In the genomic region with DNA sequence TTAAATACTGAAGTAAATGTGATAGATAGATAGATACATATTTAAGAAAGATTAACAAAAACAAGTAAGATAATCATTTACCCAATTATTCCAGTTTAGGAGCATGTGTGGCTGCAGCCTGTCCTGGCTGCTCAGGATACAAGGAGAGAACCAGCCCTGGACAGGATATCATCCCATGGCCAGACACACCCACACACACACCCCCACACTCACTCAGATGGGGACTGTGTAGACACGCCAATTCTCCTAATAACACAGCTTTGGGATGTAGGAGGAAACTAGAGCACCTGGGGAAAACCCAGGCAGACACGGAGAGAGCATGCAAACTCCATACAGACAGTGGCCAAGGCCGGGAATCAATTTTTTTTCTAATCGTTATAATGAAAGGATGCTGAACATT, we compare ENCODE assay signal across 30 cellular contexts.
"Had no signal": no experiment of that assay in that cellular context is flagged by ENCODE, and none has a peak within 500 bp of the region (broad histone marks: within the 10 kb centered on the region; RNA-seq: fewer than 3 reads in every experiment).

No MANE protein-coding gene starts in this region.

- H3K4me1 ChIP-seq: prostate gland had no signal

- H3K27ac Mint-ChIP-seq: stimulated activated naive B cell treated with anti-CD40 and anti-IgM and Interleukin-4, amounts not matched to agents 10 μg/mL and 1 μg/mL and 100 μg/mL, for 72 hours had no signal

- H2AFZ ChIP-seq: hepatocyte had no signal

- H3K27me3 Mint-ChIP-seq: naive thymus-derived CD8-positive, alpha-beta T cell; stimulated activated naive B cell treated with anti-CD40 and anti-IgM and Interleukin-4, amounts not matched to agents 10 μg/mL and 1 μg/mL and 100 μg/mL, for 72 hours had no signal

- H3K4me3 Mint-ChIP-seq: naive thymus-derived CD8-positive, alpha-beta T cell; stimulated activated naive B cell treated with anti-CD40 and anti-IgM and Interleukin-4, amounts not matched to agents 10 μg/mL and 1 μg/mL and 100 μg/mL, for 72 hours had no signal

- H3K36me3 ChIP-seq: heart right ventricle, left lung, lower lobe of right lung, pancreas, prostate gland, stomach, thoracic aorta, tibial artery, upper lobe of right lung had no signal

- ATAC-seq: heart right ventricle; left cardiac atrium; left lung; naive thymus-derived CD8-positive, alpha-beta T cell; pancreas; right cardiac atrium; sciatic nerve; stimulated activated naive B cell treated with anti-CD40 and anti-IgM and Interleukin-4, amounts not matched to agents 10 μg/mL and 1 μg/mL and 100 μg/mL, for 72 hours; stimulated activated naive CD8-positive, alpha-beta T cell treated with anti-CD3 and anti-CD28 coated beads, Interleukin-15, Interleukin-2, amounts not matched to agents 100 U/mL and 50 U/mL, for 24 hours; upper lobe of right lung had no signal

- H3K27me3 ChIP-seq: heart right ventricle, hepatocyte, left lung, pancreas, stomach, tibial artery, upper lobe of right lung had no signal

- DNase-seq: heart right ventricle; kidney glomerular epithelial cell; left cardiac atrium; left lung; lower lobe of right lung; mammary epithelial cell; mesendoderm; midbrain; naive thymus-derived CD8-positive, alpha-beta T cell; pancreas; posterior cingulate gyrus; retina; right cardiac atrium; stimulated activated CD4-positive, alpha-beta T cell treated with anti-CD3 and anti-CD28 coated beads, Interleukin-12 subunit alpha, Interleukin-12 subunit beta, amount 100 ng/mL, for 4 hours; stimulated activated CD4-positive, alpha-beta T cell treated with anti-CD3 and anti-CD28 coated beads, Interleukin-15, amount 100 ng/mL, for 24 hours; stimulated activated CD4-positive, alpha-beta T cell treated with anti-CD3 and anti-CD28 coated beads, Interleukin-2, amount 100 ng/mL, for 24 hours; stimulated activated CD4-positive, alpha-beta T cell treated with anti-CD3 and anti-CD28 coated beads, Interleukin-4, amount 100 ng/mL, for 1 hour; stimulated activated naive B cell treated with anti-CD40 and anti-IgM and Interleukin-4, amounts not matched to agents 10 μg/mL and 1 μg/mL and 100 μg/mL, for 72 hours; stimulated activated naive CD8-positive, alpha-beta T cell treated with anti-CD3 and anti-CD28 coated beads, Interleukin-15, Interleukin-2, amounts not matched to agents 100 U/mL and 50 U/mL, for 24 hours; stomach; tibial artery; trophoblast cell; upper lobe of right lung had no signal

- H3K36me3 Mint-ChIP-seq: naive thymus-derived CD8-positive, alpha-beta T cell had no signal

- H3K79me2 ChIP-seq: hepatocyte had no signal

- H3K9me3 Mint-ChIP-seq: naive thymus-derived CD8-positive, alpha-beta T cell; stimulated activated naive B cell treated with anti-CD40 and anti-IgM and Interleukin-4, amounts not matched to agents 10 μg/mL and 1 μg/mL and 100 μg/mL, for 72 hours had no signal

- H3K9me3 ChIP-seq: heart right ventricle, left lung, lower lobe of right lung, pancreas, prostate gland, stomach, thoracic aorta, tibial artery, upper lobe of right lung had no signal

- H3K4me2 ChIP-seq: hepatocyte had no signal

- H3K27ac ChIP-seq: hepatocyte, left lung, lower lobe of right lung, pancreas, skin epidermis, thoracic aorta had no signal

- FAIRE-seq: keratinocyte, pancreas, urothelium cell line had no signal

- H3K4me3 ChIP-seq: heart right ventricle, hepatocyte, left lung, lower lobe of right lung, pancreas, prostate gland, skin epidermis, stomach, thoracic aorta, tibial artery, upper lobe of right lung had no signal
